ENCODE assay signal across 19 cellular contexts in genomic region chr6:34565722-34566137, GRCh38. TPM values are rescaled to one million over a fixed set of nuclear protein-coding genes. Genes with fewer than 3 reads are reported as not detected.
"Had no signal": no experiment of that assay in that cellular context is flagged by ENCODE, and none has a peak within 500 bp of the region (broad histone marks: within the 10 kb centered on the region; RNA-seq: fewer than 3 reads in every experiment).

No MANE protein-coding gene starts in this region.

- H3K27ac ChIP-seq: breast epithelium, spleen had no signal

- H3K9me3 Mint-ChIP-seq: activated T-helper 1 cell treated with anti-CD3 and anti-CD28 coated beads, Interleukin-12 subunit alpha, Interleukin-12 subunit beta, Interleukin-2, Interleukin-4 antibody, amounts not matched to agents 30 ng/mL and 10 ng/mL and 1 ng/mL, durations not matched to agents 14 hours and 24 hours and 36 hours; naive thymus-derived CD8-positive, alpha-beta T cell; stimulated activated naive B cell treated with anti-CD40 and anti-IgM and Interleukin-4, amounts not matched to agents 10 μg/mL and 1 μg/mL and 100 μg/mL, for 72 hours had no signal

- H3K4me3 Mint-ChIP-seq: activated CD4-positive, alpha-beta T cell treated with anti-CD3 and anti-CD28 coated beads for 36 hours; activated CD8-positive, alpha-beta T cell treated with anti-CD3 and anti-CD28 coated beads, Interleukin-2, amount 10 ng/mL, durations not matched to agents 7 days and 5 days; activated T-helper 1 cell treated with anti-CD3 and anti-CD28 coated beads, Interleukin-12 subunit alpha, Interleukin-12 subunit beta, Interleukin-2, Interleukin-4 antibody, amounts not matched to agents 30 ng/mL and 10 ng/mL and 1 ng/mL, durations not matched to agents 14 hours and 24 hours and 36 hours; naive thymus-derived CD8-positive, alpha-beta T cell; stimulated activated naive B cell treated with anti-CD40 and anti-IgM and Interleukin-4, amounts not matched to agents 10 μg/mL and 1 μg/mL and 100 μg/mL, for 72 hours had no signal

- H3K27ac Mint-ChIP-seq: activated CD4-positive, alpha-beta T cell treated with anti-CD3 and anti-CD28 coated beads for 36 hours; activated CD8-positive, alpha-beta T cell treated with anti-CD3 and anti-CD28 coated beads, Interleukin-2, amount 10 ng/mL, durations not matched to agents 7 days and 5 days; activated T-helper 1 cell treated with anti-CD3 and anti-CD28 coated beads, Interleukin-12 subunit alpha, Interleukin-12 subunit beta, Interleukin-2, Interleukin-4 antibody, amounts not matched to agents 30 ng/mL and 10 ng/mL and 1 ng/mL, durations not matched to agents 14 hours and 24 hours and 36 hours; stimulated activated naive B cell treated with anti-CD40 and anti-IgM and Interleukin-4, amounts not matched to agents 10 μg/mL and 1 μg/mL and 100 μg/mL, for 72 hours had no signal

- H3K4me3 ChIP-seq: breast epithelium, prostate gland, spleen had no signal

- ATAC-seq: activated CD4-positive, alpha-beta T cell treated with anti-CD3 and anti-CD28 coated beads for 36 hours; activated CD8-positive, alpha-beta T cell treated with anti-CD3 and anti-CD28 coated beads, Interleukin-2, amount 10 ng/mL, durations not matched to agents 7 days and 5 days; naive thymus-derived CD8-positive, alpha-beta T cell; sciatic nerve; stimulated activated naive B cell treated with anti-CD40 and anti-IgM and Interleukin-4, amounts not matched to agents 10 μg/mL and 1 μg/mL and 100 μg/mL, for 72 hours had no signal

- H3K4me1 ChIP-seq: breast epithelium, prostate gland had no signal

- H3K4me1 Mint-ChIP-seq: activated CD4-positive, alpha-beta T cell treated with anti-CD3 and anti-CD28 coated beads for 36 hours; naive thymus-derived CD8-positive, alpha-beta T cell; stimulated activated naive B cell treated with anti-CD40 and anti-IgM and Interleukin-4, amounts not matched to agents 10 μg/mL and 1 μg/mL and 100 μg/mL, for 72 hours had no signal

- DNase-seq: activated CD4-positive, alpha-beta T cell treated with anti-CD3 and anti-CD28 coated beads for 36 hours; activated CD8-positive, alpha-beta memory T cell treated with anti-CD3 and anti-CD28 coated beads, Interleukin-2, amount 50 U/mL, for 48 hours; activated CD8-positive, alpha-beta T cell treated with anti-CD3 and anti-CD28 coated beads, Interleukin-2, amount 10 ng/mL, durations not matched to agents 7 days and 5 days; activated naive CD4-positive, alpha-beta T cell; aorta; foreskin melanocyte; head of caudate nucleus; mammary epithelial cell; naive thymus-derived CD8-positive, alpha-beta T cell; occipital lobe; spleen; stimulated activated CD4-positive, alpha-beta T cell treated with anti-CD3 and anti-CD28 coated beads, Interleukin-2, amount 100 ng/mL, for 24 hours; stimulated activated naive B cell treated with anti-CD40 and anti-IgM and Interleukin-4, amounts not matched to agents 10 μg/mL and 1 μg/mL and 100 μg/mL, for 72 hours; T-helper 9 cell; trophoblast cell had no signal

- H3K36me3 Mint-ChIP-seq: naive thymus-derived CD8-positive, alpha-beta T cell; stimulated activated naive B cell treated with anti-CD40 and anti-IgM and Interleukin-4, amounts not matched to agents 10 μg/mL and 1 μg/mL and 100 μg/mL, for 72 hours had no signal

- H3K36me3 ChIP-seq: breast epithelium, prostate gland, spleen had no signal

- H3K9me3 ChIP-seq: breast epithelium, prostate gland, spleen had no signal

RNA-seq across cellular contexts. Expression of gene SPDEF, which starts 9.6 kb away (rescaled TPM):
- total RNA-seq: activated T-helper 1 cell treated with anti-CD3 and anti-CD28 coated beads, Interleukin-12 subunit alpha, Interleukin-12 subunit beta, Interleukin-2, Interleukin-4 antibody, amounts not matched to agents 30 ng/mL and 10 ng/mL and 1 ng/mL, durations not matched to agents 14 hours and 24 hours and 36 hours; naive thymus-derived CD8-positive, alpha-beta T cell; occipital lobe; sciatic nerve had no signal
- polyA plus RNA-seq: mammary epithelial cell; naive thymus-derived CD8-positive, alpha-beta T cell had no signal
